In genomic region chrX:120468825-120469525, GRCh38 we compare ENCODE assay signal across 8 cellular contexts. TPM values are rescaled to one million over a fixed set of nuclear protein-coding genes. Genes with fewer than 3 reads are reported as not detected.
DNase-seq lines count a peak whose midpoint lies in the region; ATAC-seq and TF ChIP-seq lines count a peak whose summit lies in the region.

TSS of gene LAMP2 (minus strand) at chrX:120469296. CDS start at chrX:120469169, 127 bp downstream.

- H3K9me3 ChIP-seq in naive thymus-derived CD4-positive, alpha-beta T cell (ENCODE audit: control insufficient read depth in 2 of 3, low read length in 3 of 3): no peaks in the 10 kb centered on the region

- H3K4me1 Mint-ChIP-seq in naive thymus-derived CD4-positive, alpha-beta T cell: peaks cover 5 to 40% (median 29%) of the 10 kb centered on the region in 7 donors
- H3K4me1 Mint-ChIP-seq in stimulated activated memory B cell treated with anti-CD40 and anti-IgM and Interleukin-4, amounts not matched to agents 10 μg/mL and 1 μg/mL and 100 μg/mL, for 72 hours: peaks cover 25% of the 10 kb centered on the region

- POLR2A ChIA-PET in naive thymus-derived CD4-positive, alpha-beta T cell (lab: Charles Lee): interaction anchor here (1.1 to 2.5 kb wide), 3 partner anchors 9 to 17 kb away, joined by 3 to 13 read pairs (median 7); no protein-coding TSS in a partner anchor

- H3K4me3 Mint-ChIP-seq in naive thymus-derived CD4-positive, alpha-beta T cell: peak within 1 kb of the TSS; percentile 89 to 99 (median 94)
- H3K4me3 Mint-ChIP-seq in stimulated activated memory B cell treated with anti-CD40 and anti-IgM and Interleukin-4, amounts not matched to agents 10 μg/mL and 1 μg/mL and 100 μg/mL, for 72 hours: peak within 1 kb of the TSS; percentile 85

- intact Hi-C loops in naive thymus-derived CD4-positive, alpha-beta T cell (cut with micrococcal nuclease): loop anchor here (1.0 to 10.0 kb wide), 7 partner anchors 12 to 524 kb away; partner anchors contain the start of genes ZBTB33 (in 2 of the 2) and NKAP (in 1 of the 2)

- DNase-seq in EH (ENCODE audit: low read depth) (peak; percentile 90), H4 (ENCODE audit: low spot score) (peak; percentile 80), LNCaP clone FGC (ENCODE audit: low read depth) (peak; percentile 71), RPMI8226 (peak; percentile 92), fibroblast of gingiva (ENCODE audit: low read depth) (peak; percentile 90)
- peak; percentile 40 to 69 for DNase-seq in activated T-helper 1 cell treated with anti-CD3 and anti-CD28 coated beads, Interleukin-2, amount 50 U/mL, for 16 hours (ENCODE audit: low read depth in 1 of 2, low spot score in 1 of 2)
- peak; percentile 58 to 78 (median 72) for DNase-seq in naive thymus-derived CD4-positive, alpha-beta T cell

- H3K27me3 ChIP-seq in naive thymus-derived CD4-positive, alpha-beta T cell (ENCODE audit: control insufficient read depth in 2 of 2, insufficient read depth in 2 of 2, low read length in 2 of 2): no peaks in the 10 kb centered on the region

- H3K36me3 ChIP-seq in naive thymus-derived CD4-positive, alpha-beta T cell (ENCODE audit: control insufficient read depth in 2 of 3, insufficient read depth in 3 of 3, low read length in 3 of 3): no peaks in the 10 kb centered on the region

- no peaks in the 10 kb centered on the region for H3K9me3 Mint-ChIP-seq in naive thymus-derived CD4-positive, alpha-beta T cell
- no peaks in the 10 kb centered on the region for H3K9me3 Mint-ChIP-seq in stimulated activated memory B cell treated with anti-CD40 and anti-IgM and Interleukin-4, amounts not matched to agents 10 μg/mL and 1 μg/mL and 100 μg/mL, for 72 hours

- no peaks in the 10 kb centered on the region for H3K27me3 Mint-ChIP-seq in naive thymus-derived CD4-positive, alpha-beta T cell
- H3K27me3 Mint-ChIP-seq in stimulated activated memory B cell treated with anti-CD40 and anti-IgM and Interleukin-4, amounts not matched to agents 10 μg/mL and 1 μg/mL and 100 μg/mL, for 72 hours: no peaks in the 10 kb centered on the region

- TF ChIP-seq CTCF in LNCaP clone FGC (IDR thresholded peaks at IDR 0.05; ENCODE audit: control insufficient read depth, extremely low read depth, insufficient read depth): no peak

- no peaks in the 10 kb centered on the region for H3K36me3 Mint-ChIP-seq in naive thymus-derived CD4-positive, alpha-beta T cell
- H3K36me3 Mint-ChIP-seq in stimulated activated memory B cell treated with anti-CD40 and anti-IgM and Interleukin-4, amounts not matched to agents 10 μg/mL and 1 μg/mL and 100 μg/mL, for 72 hours: no peaks in the 10 kb centered on the region

- peak within 1 kb of the TSS; percentile 66 for H3K4me3 ChIP-seq in LNCaP clone FGC (ENCODE audit: low read depth, low read length)
- H3K4me3 ChIP-seq in naive thymus-derived CD4-positive, alpha-beta T cell (ENCODE audit: low read length): peak within 1 kb of the TSS; percentile 79

- CTCF ChIA-PET in naive thymus-derived CD4-positive, alpha-beta T cell (lab: Charles Lee): interaction anchor here (1.4 kb wide), 1 partner anchor 17 kb away, joined by 4 read pairs; no protein-coding TSS in a partner anchor

- H3K4me1 ChIP-seq in naive thymus-derived CD4-positive, alpha-beta T cell (ENCODE audit: control insufficient read depth in 2 of 2, insufficient read depth in 2 of 2, low read length in 2 of 2): peaks cover 0 to 7% of the 10 kb centered on the region in 2 donors

- peak within 1 kb of the TSS; percentile 80 for H3K27ac ChIP-seq in naive thymus-derived CD4-positive, alpha-beta T cell (ENCODE audit: low read depth, low read length)

- peak within 1 kb of the TSS; percentile 76 to 94 (median 92) for H3K27ac Mint-ChIP-seq in naive thymus-derived CD4-positive, alpha-beta T cell
- peak within 1 kb of the TSS; percentile 90 for H3K27ac Mint-ChIP-seq in stimulated activated memory B cell treated with anti-CD40 and anti-IgM and Interleukin-4, amounts not matched to agents 10 μg/mL and 1 μg/mL and 100 μg/mL, for 72 hours

- peak; percentile 99 for ATAC-seq in naive thymus-derived CD4-positive, alpha-beta T cell
- ATAC-seq in stimulated activated memory B cell treated with anti-CD40 and anti-IgM and Interleukin-4, amounts not matched to agents 10 μg/mL and 1 μg/mL and 100 μg/mL, for 72 hours: peak; percentile 99

RNA-seq across cellular contexts. Expression of gene LAMP2, which starts in this region (rescaled TPM):
- 135 and 214 TPM in 2 replicates for total RNA-seq in H4 (2014; rRNA removed; shearing (Covaris generic))
- 10 to 100 TPM; 22.5 to 60.3 (median 44.9) TPM for total RNA-seq in naive thymus-derived CD4-positive, alpha-beta T cell
- polyA plus RNA-seq in naive thymus-derived CD4-positive, alpha-beta T cell: 10 to 100 TPM; 78.4 to 92.3 TPM

Comparison
In these comparisons a context has a peak if more than half of its experiments do, and no peak if none do; other contexts are left out.
1. Peak in every context shown above with its lines: DNase-seq, ATAC-seq, H3K4me3 ChIP-seq and H3K27ac ChIP-seq.